In genomic region chr17:260031-260791, GRCh38 we compare ENCODE assay signal across 15 cellular contexts.
DNase-seq lines count a peak whose midpoint lies in the region; ATAC-seq and TF ChIP-seq lines count a peak whose summit lies in the region.
"Had no signal": no experiment of that assay in that cellular context is flagged by ENCODE, and none has a peak within 500 bp of the region (broad histone marks: within the 10 kb centered on the region; RNA-seq: fewer than 3 reads in every experiment).

No MANE protein-coding gene starts in this region.

- H3K27ac ChIP-seq in adrenal gland = peak overlapping the region in 1 of 5 donors; percentile 60
- no peak overlapping the region for H3K27ac ChIP-seq in lower lobe of right lung

- peak; percentile 14 for DNase-seq in activated CD4-positive, CD25-positive, alpha-beta regulatory T cell treated with anti-CD3 and anti-CD28 coated beads, Interleukin-2, amount 50 U/mL, for 72 hours
- no peak for DNase-seq in activated CD4-positive, CD25-positive, alpha-beta regulatory T cell (lab: John Stamatoyannopoulos, UW)
- DNase-seq in adrenal gland (peak in 6 of 7 donors; percentile 4 to 38 (median 11)), lower lobe of right lung (peak; percentile 20), cerebellum (ENCODE audit: low spot score) (no peak)
- no peak for DNase-seq in stimulated activated effector memory CD8-positive, alpha-beta T cell treated with anti-CD3 and anti-CD28 coated beads, Interleukin-12 subunit alpha, Interleukin-12 subunit beta, amount 100 ng/mL, for 72 hours (ENCODE audit: low spot score in 2 of 2)
- no peak for DNase-seq in effector memory CD8-positive, alpha-beta T cell
- DNase-seq in effector CD4-positive, alpha-beta T cell = no peak
- DNase-seq: activated CD8-positive, alpha-beta T cell treated with anti-CD3 and anti-CD28 coated beads, Interleukin-2, amount 10 ng/mL, durations not matched to agents 7 days and 5 days; CD4-positive, alpha-beta memory T cell; KBM-7; mammary epithelial cell; NCI-H1105; NCI-H446 treated with DMSO at 0.1 percent for 48 hours had no signal

- intact Hi-C loops in adrenal gland (cut with DNase I) (no loop called here), lower lobe of right lung (cut with DNase I) (no loop called here)

- H3K4me1 Mint-ChIP-seq in stimulated activated effector memory CD8-positive, alpha-beta T cell treated with anti-CD3 and anti-CD28 coated beads, Interleukin-12 subunit alpha, Interleukin-12 subunit beta, amount 100 ng/mL, for 72 hours = peaks cover 5% of the 10 kb centered on the region
- H3K4me1 Mint-ChIP-seq in effector memory CD8-positive, alpha-beta T cell (ENCODE audit: low read depth in 2 of 2) = no peaks in the 10 kb centered on the region
- H3K4me1 Mint-ChIP-seq: CD4-positive, alpha-beta memory T cell had no signal

- 77 to 83% (median 80%) methylated on average over 12 to 15 of the region's 15 CpGs for WGBS in adrenal gland, 4 donors

- no peaks in the 10 kb centered on the region for H3K9me3 Mint-ChIP-seq in stimulated activated effector memory CD8-positive, alpha-beta T cell treated with anti-CD3 and anti-CD28 coated beads, Interleukin-12 subunit alpha, Interleukin-12 subunit beta, amount 100 ng/mL, for 72 hours
- no peaks in the 10 kb centered on the region for H3K9me3 Mint-ChIP-seq in effector memory CD8-positive, alpha-beta T cell

- peak; percentile 30 to 33 for ATAC-seq in lower lobe of right lung
- ATAC-seq in stimulated activated effector memory CD8-positive, alpha-beta T cell treated with anti-CD3 and anti-CD28 coated beads, Interleukin-12 subunit alpha, Interleukin-12 subunit beta, amount 100 ng/mL, for 72 hours = no peak
- ATAC-seq in effector memory CD8-positive, alpha-beta T cell (replicated peaks) = no peak
- ATAC-seq: activated CD8-positive, alpha-beta T cell treated with anti-CD3 and anti-CD28 coated beads, Interleukin-2, amount 10 ng/mL, durations not matched to agents 7 days and 5 days; SK-N-SH treated with all-trans-retinoic acid at 6 μM for 48 hours had no signal

- H3K4me3 ChIP-seq in adrenal gland = no peak overlapping the region
- no peak overlapping the region for H3K4me3 ChIP-seq in lower lobe of right lung

- no peaks in the 10 kb centered on the region for H3K36me3 Mint-ChIP-seq in stimulated activated effector memory CD8-positive, alpha-beta T cell treated with anti-CD3 and anti-CD28 coated beads, Interleukin-12 subunit alpha, Interleukin-12 subunit beta, amount 100 ng/mL, for 72 hours
- no peaks in the 10 kb centered on the region for H3K36me3 Mint-ChIP-seq in effector memory CD8-positive, alpha-beta T cell (ENCODE audit: insufficient read depth)

- no peak for TF ChIP-seq CTCF in adrenal gland (IDR thresholded peaks at IDR 0.05)
- TF ChIP-seq CTCF in lower lobe of right lung (IDR thresholded peaks at IDR 0.05) = no peak

- H3K4me3 Mint-ChIP-seq in stimulated activated effector memory CD8-positive, alpha-beta T cell treated with anti-CD3 and anti-CD28 coated beads, Interleukin-12 subunit alpha, Interleukin-12 subunit beta, amount 100 ng/mL, for 72 hours = no peak overlapping the region
- H3K4me3 Mint-ChIP-seq in effector memory CD8-positive, alpha-beta T cell = no peak overlapping the region
- H3K4me3 Mint-ChIP-seq: activated CD8-positive, alpha-beta T cell treated with anti-CD3 and anti-CD28 coated beads, Interleukin-2, amount 10 ng/mL, durations not matched to agents 7 days and 5 days; CD4-positive, alpha-beta memory T cell had no signal

- no peak for TF ChIP-seq POLR2A in adrenal gland (IDR thresholded peaks at IDR 0.05)

- no peaks in the 10 kb centered on the region for H3K4me1 ChIP-seq in adrenal gland (replicated peaks in 1 of 2)
- no peaks in the 10 kb centered on the region for H3K4me1 ChIP-seq in lower lobe of right lung

- H3K27me3 ChIP-seq in adrenal gland = no peaks in the 10 kb centered on the region
- H3K27me3 ChIP-seq in lower lobe of right lung (ENCODE audit: low read depth) = no peaks in the 10 kb centered on the region

- H3K27ac Mint-ChIP-seq in stimulated activated effector memory CD8-positive, alpha-beta T cell treated with anti-CD3 and anti-CD28 coated beads, Interleukin-12 subunit alpha, Interleukin-12 subunit beta, amount 100 ng/mL, for 72 hours = peak overlapping the region; percentile 29
- no peak overlapping the region for H3K27ac Mint-ChIP-seq in effector memory CD8-positive, alpha-beta T cell
- H3K27ac Mint-ChIP-seq: activated CD8-positive, alpha-beta T cell treated with anti-CD3 and anti-CD28 coated beads, Interleukin-2, amount 10 ng/mL, durations not matched to agents 7 days and 5 days had no signal

- H3K27me3 Mint-ChIP-seq in effector memory CD8-positive, alpha-beta T cell = peaks cover 0 to 7% of the 10 kb centered on the region in 2 donors
- H3K27me3 Mint-ChIP-seq: CD4-positive, alpha-beta memory T cell had no signal

- H3K9me3 ChIP-seq in adrenal gland (replicated peaks in 1 of 3) (no peaks in the 10 kb centered on the region), lower lobe of right lung (no peaks in the 10 kb centered on the region)

- peaks cover 0 to 5% of the 10 kb centered on the region in 2 donors for H3K36me3 ChIP-seq in adrenal gland (replicated peaks in 1 of 2)
- H3K36me3 ChIP-seq in lower lobe of right lung = peaks cover 9% of the 10 kb centered on the region

Comparison
In these comparisons a context has a peak if more than half of its experiments do, and no peak if none do; other contexts are left out.
1. DNase-seq: peak in activated CD4-positive, CD25-positive, alpha-beta regulatory T cell treated with anti-CD3 and anti-CD28 coated beads, Interleukin-2, amount 50 U/mL, for 72 hours (single experiment), adrenal gland (6 of 7) and lower lobe of right lung (single experiment); none in activated CD4-positive, CD25-positive, alpha-beta regulatory T cell (0 of 4), stimulated activated effector memory CD8-positive, alpha-beta T cell treated with anti-CD3 and anti-CD28 coated beads, Interleukin-12 subunit alpha, Interleukin-12 subunit beta, amount 100 ng/mL, for 72 hours (0 of 2), effector memory CD8-positive, alpha-beta T cell (0 of 3), cerebellum (single experiment) and effector CD4-positive, alpha-beta T cell (single experiment).
2. ATAC-seq: peak in lower lobe of right lung (2 of 2); none in stimulated activated effector memory CD8-positive, alpha-beta T cell treated with anti-CD3 and anti-CD28 coated beads, Interleukin-12 subunit alpha, Interleukin-12 subunit beta, amount 100 ng/mL, for 72 hours (single experiment) and effector memory CD8-positive, alpha-beta T cell (single experiment).